ENCODE assay signal across 1 cellular context in genomic region chr6:133368664-133369063, GRCh38.
TF ChIP-seq lines count a peak whose summit lies in the region.

No MANE protein-coding gene starts in this region.

TF ChIP-seq in IMR-90, 13 proteins besides CTCF, POLR2A, EP300 and RAD21 (continued from another document):
- TF ChIP-seq BHLHE40 (IDR thresholded peaks at IDR 0.05; ENCODE audit: low read depth, low read length) (no peak), MXI1 (IDR thresholded peaks at IDR 0.05; ENCODE audit: borderline replicate concordance, low read depth, low read length) (no peak), SMC3 (IDR thresholded peaks at IDR 0.05; ENCODE audit: low read depth, low read length) (no peak), FOS (IDR thresholded peaks at IDR 0.05; ENCODE audit: low read depth, low read length) (no peak), ELK1 (IDR thresholded peaks at IDR 0.05; ENCODE audit: borderline replicate concordance, low read depth, low read length) (no peak), RCOR1 (IDR thresholded peaks at IDR 0.05; ENCODE audit: insufficient replicate concordance, low read length) (no peak), RFX5 (IDR thresholded peaks at IDR 0.05; ENCODE audit: low read depth, low read length) (no peak), MAZ (IDR thresholded peaks at IDR 0.05; ENCODE audit: borderline replicate concordance, low read depth, low read length) (no peak), USF2 (IDR thresholded peaks at IDR 0.05; ENCODE audit: low read depth, low read length) (no peak), MAFK (IDR thresholded peaks at IDR 0.05; ENCODE audit: low read depth, low read length) (no peak), NFE2L2 (IDR thresholded peaks at IDR 0.05; ENCODE audit: low read depth, low read length) (no peak), CEBPB (IDR thresholded peaks at IDR 0.05; ENCODE audit: low read depth, low read length) (no peak)
